ENCODE assay signal across 28 cellular contexts in genomic region chr5:138078006-138078643, GRCh38. TPM values are rescaled to one million over a fixed set of nuclear protein-coding genes. Genes with fewer than 3 reads are reported as not detected.
"Had no signal": no experiment of that assay in that cellular context is flagged by ENCODE, and none has a peak within 500 bp of the region (broad histone marks: within the 10 kb centered on the region; RNA-seq: fewer than 3 reads in every experiment).

No MANE protein-coding gene starts in this region.

- H3K27ac ChIP-seq: coronary artery, stomach, transverse colon had no signal

- H3K27me3 ChIP-seq: foreskin keratinocyte, stomach, transverse colon had no signal

- H3K9me3 ChIP-seq: stomach, transverse colon had no signal

- H3K4me1 ChIP-seq: foreskin keratinocyte, transverse colon had no signal

- H3K4me3 ChIP-seq: coronary artery, stomach, transverse colon had no signal

- H3K27ac Mint-ChIP-seq: activated CD4-positive, alpha-beta memory T cell treated with anti-CD3 and anti-CD28 coated beads, Interleukin-2, amount 10 ng/mL, durations not matched to agents 7 days and 5 days; activated CD4-positive, alpha-beta T cell treated with anti-CD3 and anti-CD28 coated beads, Interleukin-2, amount 10 ng/mL, durations not matched to agents 24 days and 14 days; activated naive CD4-positive, alpha-beta T cell treated with anti-CD3 and anti-CD28 coated beads for 36 hours; activated naive CD8-positive, alpha-beta T cell treated with anti-CD3 and anti-CD28 coated beads, Interleukin-2, amount 10 ng/mL, durations not matched to agents 7 days and 5 days; activated T-cell treated with anti-CD3 and anti-CD28 coated beads, Interleukin-2, amount 50 U/mL, for 72 hours; natural killer cell treated with Interleukin-12 subunit alpha and Interleukin-12 subunit beta and Interleukin-15 and Interleukin-18, amount 100 ng/mL, for 72 hours; stimulated activated effector memory CD8-positive, alpha-beta T cell treated with anti-CD3 and anti-CD28 coated beads, Interleukin-12 subunit alpha, Interleukin-12 subunit beta, amount 100 ng/mL, for 72 hours had no signal

- H3K9me3 Mint-ChIP-seq: activated CD4-positive, alpha-beta memory T cell treated with anti-CD3 and anti-CD28 coated beads, Interleukin-2, amount 10 ng/mL, durations not matched to agents 7 days and 5 days; activated CD4-positive, alpha-beta T cell treated with anti-CD3 and anti-CD28 coated beads, Interleukin-2, amount 10 ng/mL, durations not matched to agents 24 days and 14 days; activated naive CD4-positive, alpha-beta T cell treated with anti-CD3 and anti-CD28 coated beads for 36 hours; activated naive CD8-positive, alpha-beta T cell treated with anti-CD3 and anti-CD28 coated beads, Interleukin-2, amount 10 ng/mL, durations not matched to agents 7 days and 5 days; activated T-cell treated with anti-CD3 and anti-CD28 coated beads, Interleukin-2, amount 50 U/mL, for 72 hours; natural killer cell treated with Interleukin-12 subunit alpha and Interleukin-12 subunit beta and Interleukin-15 and Interleukin-18, amount 100 ng/mL, for 72 hours; stimulated activated effector memory CD8-positive, alpha-beta T cell treated with anti-CD3 and anti-CD28 coated beads, Interleukin-12 subunit alpha, Interleukin-12 subunit beta, amount 100 ng/mL, for 72 hours had no signal

- H3K36me3 ChIP-seq: stomach, transverse colon had no signal

- H3K4me1 Mint-ChIP-seq: stimulated activated effector memory CD8-positive, alpha-beta T cell treated with anti-CD3 and anti-CD28 coated beads, Interleukin-12 subunit alpha, Interleukin-12 subunit beta, amount 100 ng/mL, for 72 hours had no signal

- DNase-seq: activated CD4-positive, alpha-beta memory T cell treated with anti-CD3 and anti-CD28 coated beads, Interleukin-2, amount 10 ng/mL, durations not matched to agents 7 days and 5 days; activated CD4-positive, alpha-beta T cell treated with anti-CD3 and anti-CD28 coated beads, Interleukin-2, amount 10 ng/mL, durations not matched to agents 24 days and 14 days; activated effector memory CD4-positive, alpha-beta T cell treated with Interleukin-2 at 50 U/mL for 16 hours; activated naive CD4-positive, alpha-beta T cell treated with anti-CD3 and anti-CD28 coated beads for 36 hours; activated naive CD8-positive, alpha-beta T cell treated with anti-CD3 and anti-CD28 coated beads, Interleukin-2, amount 10 ng/mL, durations not matched to agents 7 days and 5 days; activated T-cell treated with anti-CD3 and anti-CD28 coated beads, Interleukin-2, amount 50 U/mL, for 72 hours; amniotic stem cell; cerebellar nuclear complex; erythroblast; foreskin keratinocyte; midbrain; occipital lobe; posterior cingulate gyrus; small intestine; stimulated activated CD4-positive, alpha-beta T cell treated with anti-CD3 and anti-CD28 coated beads, Interleukin-2, amount 100 ng/mL, for 24 hours; stomach; T-helper 2 cell; transverse colon had no signal

- H3K4me3 Mint-ChIP-seq: activated CD4-positive, alpha-beta memory T cell treated with anti-CD3 and anti-CD28 coated beads, Interleukin-2, amount 10 ng/mL, durations not matched to agents 7 days and 5 days; activated CD4-positive, alpha-beta T cell treated with anti-CD3 and anti-CD28 coated beads, Interleukin-2, amount 10 ng/mL, durations not matched to agents 24 days and 14 days; activated naive CD4-positive, alpha-beta T cell treated with anti-CD3 and anti-CD28 coated beads for 36 hours; activated naive CD8-positive, alpha-beta T cell treated with anti-CD3 and anti-CD28 coated beads, Interleukin-2, amount 10 ng/mL, durations not matched to agents 7 days and 5 days; activated T-cell treated with anti-CD3 and anti-CD28 coated beads, Interleukin-2, amount 50 U/mL, for 72 hours; natural killer cell treated with Interleukin-12 subunit alpha and Interleukin-12 subunit beta and Interleukin-15 and Interleukin-18, amount 100 ng/mL, for 72 hours; stimulated activated effector memory CD8-positive, alpha-beta T cell treated with anti-CD3 and anti-CD28 coated beads, Interleukin-12 subunit alpha, Interleukin-12 subunit beta, amount 100 ng/mL, for 72 hours had no signal

- H3K36me3 Mint-ChIP-seq: activated naive CD8-positive, alpha-beta T cell treated with anti-CD3 and anti-CD28 coated beads, Interleukin-2, amount 10 ng/mL, durations not matched to agents 7 days and 5 days; natural killer cell treated with Interleukin-12 subunit alpha and Interleukin-12 subunit beta and Interleukin-15 and Interleukin-18, amount 100 ng/mL, for 72 hours; stimulated activated effector memory CD8-positive, alpha-beta T cell treated with anti-CD3 and anti-CD28 coated beads, Interleukin-12 subunit alpha, Interleukin-12 subunit beta, amount 100 ng/mL, for 72 hours had no signal

- H3K27me3 Mint-ChIP-seq: natural killer cell treated with Interleukin-12 subunit alpha and Interleukin-12 subunit beta and Interleukin-15 and Interleukin-18, amount 100 ng/mL, for 72 hours had no signal

RNA-seq across cellular contexts. Expression of gene WNT8A, which starts 5.7 kb away (rescaled TPM):
- total RNA-seq: activated CD4-positive, alpha-beta memory T cell treated with anti-CD3 and anti-CD28 coated beads, Interleukin-2, amount 10 ng/mL, durations not matched to agents 7 days and 5 days; activated CD4-positive, alpha-beta T cell treated with anti-CD3 and anti-CD28 coated beads, Interleukin-2, amount 10 ng/mL, durations not matched to agents 24 days and 14 days; activated naive CD4-positive, alpha-beta T cell treated with anti-CD3 and anti-CD28 coated beads for 36 hours; activated naive CD8-positive, alpha-beta T cell treated with anti-CD3 and anti-CD28 coated beads, Interleukin-2, amount 10 ng/mL, durations not matched to agents 7 days and 5 days; activated T-cell treated with anti-CD3 and anti-CD28 coated beads, Interleukin-2, amount 50 U/mL, for 72 hours; bronchial epithelial cell; foreskin keratinocyte; glomerular endothelial cell; kidney epithelial cell; left lobe of liver; lung microvascular endothelial cell; natural killer cell treated with Interleukin-12 subunit alpha and Interleukin-12 subunit beta and Interleukin-15 and Interleukin-18, amount 100 ng/mL, for 72 hours; occipital lobe; renal cortical epithelial cell; sciatic nerve; stomach; transverse colon had no signal
- polyA plus RNA-seq: foreskin keratinocyte, small intestine, stomach had no signal
